ENCODE assay signal across 11 cellular contexts in genomic region chr6:151291145-151292055, GRCh38. TPM values are rescaled to one million over a fixed set of nuclear protein-coding genes. Genes with fewer than 3 reads are reported as not detected.
DNase-seq lines count a peak whose midpoint lies in the region; ATAC-seq and TF ChIP-seq lines count a peak whose summit lies in the region.
"Had no signal": no experiment of that assay in that cellular context is flagged by ENCODE, and none has a peak within 500 bp of the region (broad histone marks: within the 10 kb centered on the region; RNA-seq: fewer than 3 reads in every experiment).

No MANE protein-coding gene starts in this region.

- no peaks in the 10 kb centered on the region for H3K27me3 ChIP-seq in hepatocyte

- 45% methylated on average over 11 of the region's 11 CpGs for WGBS in hepatocyte (ENCODE audit: low lambda C conversion rate, missing lambda C conversion rate)

- no peak overlapping the region for H3K4me3 ChIP-seq in hepatocyte
- no peak overlapping the region for H3K4me3 ChIP-seq in skeletal muscle cell (ENCODE audit: low read depth, low read length)

- no peaks in the 10 kb centered on the region for H4K20me1 ChIP-seq in hepatocyte (ENCODE audit: insufficient read depth, poor library complexity, severe bottlenecking)

- ATAC-seq in HG03342 (IDR thresholded peaks at IDR 0.05; ENCODE audit: unreplicated experiment) = no peak
- ATAC-seq: HepG2 had no signal

- H3K9me3 ChIP-seq in hepatocyte (ENCODE audit: low read depth) = no peaks in the 10 kb centered on the region

- H3K4me1 ChIP-seq in hepatocyte (ENCODE audit: insufficient read depth) = peaks cover 8% of the 10 kb centered on the region

- H3K4me2 ChIP-seq in hepatocyte = peak overlapping the region; percentile 23

- no peak for TF ChIP-seq CTCF in hepatocyte (IDR thresholded peaks at IDR 0.05; ENCODE audit: poor library complexity)

- DNase-seq in EH (ENCODE audit: low read depth) (peak; percentile 76), brain pericyte (ENCODE audit: low read depth, low spot score) (peak; percentile 57), hepatocyte (ENCODE audit: low spot score) (peak; percentile 60), skeletal muscle cell (ENCODE audit: low read depth) (peak; percentile 80), GDM1 (lab: John Stamatoyannopoulos, UW) (no peak), middle frontal gyrus (ENCODE audit: extremely low spot score, low spot score) (no peak)
- no peak for DNase-seq in activated CD8-positive, alpha-beta memory T cell treated with anti-CD3 and anti-CD28 coated beads for 24 hours
- DNase-seq: activated gamma-delta T cell, NCI-H774 had no signal

- H3K9me2 ChIP-seq in hepatocyte (replicated peaks; ENCODE audit: insufficient read depth) = no peaks in the 10 kb centered on the region

- H3K27ac ChIP-seq in hepatocyte = peak overlapping the region; percentile 61

- H3K36me3 ChIP-seq in hepatocyte (replicated peaks; ENCODE audit: insufficient read depth, low read depth) = no peaks in the 10 kb centered on the region

- H3K79me2 ChIP-seq in hepatocyte = no peaks in the 10 kb centered on the region

- no peak overlapping the region for H2AFZ ChIP-seq in hepatocyte

RNA-seq across cellular contexts. Expression of gene AKAP12, which starts 51.6 kb away (rescaled TPM):
- total RNA-seq in hepatocyte = 32.1 and 34.8 TPM in 2 replicates
- polyA plus RNA-seq in hepatocyte = 46.2 and 57.4 TPM in 2 replicates

Comparison
In these comparisons a context has a peak if more than half of its experiments do, and no peak if none do; other contexts are left out.
1. DNase-seq: peak in EH (single experiment), brain pericyte (single experiment), hepatocyte (single experiment) and skeletal muscle cell (single experiment); none in GDM1 (single experiment), activated CD8-positive, alpha-beta memory T cell treated with anti-CD3 and anti-CD28 coated beads for 24 hours (single experiment) and middle frontal gyrus (single experiment).